ENCODE assay signal across 9 cellular contexts in the genomic region with DNA sequence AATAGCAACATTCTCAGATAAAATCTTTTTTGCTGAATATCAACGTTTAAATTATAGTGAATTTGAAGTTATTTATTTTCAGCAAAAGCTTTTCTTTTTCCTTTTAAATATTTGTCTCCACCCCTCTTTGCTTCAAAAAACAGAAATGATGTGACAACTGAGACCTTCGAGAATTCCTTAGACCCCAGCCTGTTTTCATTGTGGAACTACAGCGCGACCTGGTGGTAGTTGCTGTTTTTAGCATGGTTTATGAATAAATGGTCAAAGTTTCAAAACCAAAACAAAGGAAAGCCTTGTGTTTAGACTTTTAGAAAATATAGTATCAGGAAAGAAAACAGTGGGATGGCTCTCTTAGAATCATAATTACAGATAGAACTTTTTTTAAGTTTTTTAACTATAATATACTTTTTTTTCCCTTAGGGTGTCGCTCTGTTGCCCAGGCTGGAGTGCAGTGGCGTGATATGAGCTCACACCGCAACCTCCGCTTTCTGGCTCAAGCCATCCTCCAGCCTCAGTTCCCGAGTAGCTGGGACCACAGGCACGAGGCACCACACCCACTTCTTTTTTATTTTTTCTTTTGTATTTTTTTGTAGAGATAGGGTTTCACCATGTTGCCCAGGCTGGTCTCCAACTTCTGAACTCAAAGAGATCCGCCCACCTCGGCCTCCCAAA. TPM values are rescaled to one million over a fixed set of nuclear protein-coding genes. Genes with fewer than 3 reads are reported as not detected.
DNase-seq lines count a peak whose midpoint lies in the region; ATAC-seq and TF ChIP-seq lines count a peak whose summit lies in the region.
"Had no signal": no experiment of that assay in that cellular context is flagged by ENCODE, and none has a peak within 500 bp of the region (broad histone marks: within the 10 kb centered on the region; RNA-seq: fewer than 3 reads in every experiment).

No MANE protein-coding gene starts in this region.

- H3K9me3 ChIP-seq in osteoblast (ENCODE audit: low read depth, low read length), result no peaks in the 10 kb centered on the region

- no peaks in the 10 kb centered on the region for H3K9me3 Mint-ChIP-seq in T-helper 2 cell treated with Interferon-gamma antibody and Interleukin-4, amounts not matched to agents 5 μg/mL and 100 μg/mL, for 36 hours

- DNase-seq in NCI-H2029 treated with DMSO at 0.1 percent for 48 hours (lab: John Stamatoyannopoulos, UW) (peak; percentile 0), NCI-H2029 (lab: John Stamatoyannopoulos, UW) (no peak), NCI-H748 (lab: John Stamatoyannopoulos, UW; ENCODE audit: unreplicated experiment) (peak; percentile 27), activated T-cell treated with anti-CD3 and anti-CD28 coated beads for 24 hours (ENCODE audit: low read depth) (peak; percentile 6), fibroblast of the conjunctiva (ENCODE audit: low read depth) (peak; percentile 61), osteoblast (ENCODE audit: insufficient read length, low spot score, missing footprints) (no peak)
- DNase-seq in T-helper 2 cell treated with Interferon-gamma antibody and Interleukin-4, amounts not matched to agents 5 μg/mL and 100 μg/mL, for 36 hours (ENCODE audit: low spot score), result no peak

- TF ChIP-seq CTCF in osteoblast (IDR thresholded peaks at IDR 0.05; ENCODE audit: extremely low read depth, low read depth, low read length), result peak; percentile 81

- no peaks in the 10 kb centered on the region for H3K36me3 ChIP-seq in osteoblast (ENCODE audit: insufficient read depth, low read length)
- H3K36me3 ChIP-seq: BLaER1 treated with 17β-estradiol and CSF1 and Interleukin-3, amounts not matched to agents 10 nM and 100 nM had no signal

- no peaks in the 10 kb centered on the region for H4K20me1 ChIP-seq in osteoblast (ENCODE audit: insufficient read depth, low read length)
- H4K20me1 ChIP-seq: BLaER1 treated with 17β-estradiol and CSF1 and Interleukin-3, amounts not matched to agents 10 nM and 100 nM had no signal

- no peak overlapping the region for H3K27ac ChIP-seq in osteoblast (ENCODE audit: low read depth, low read length)
- H3K27ac ChIP-seq: BLaER1 treated with 17β-estradiol and CSF1 and Interleukin-3, amounts not matched to agents 10 nM and 100 nM had no signal

- H3K4me3 ChIP-seq in osteoblast (ENCODE audit: insufficient read depth, low read length), result no peak overlapping the region
- H3K4me3 ChIP-seq: BLaER1 treated with 17β-estradiol and CSF1 and Interleukin-3, amounts not matched to agents 10 nM and 100 nM had no signal

- peaks cover 2% of the 10 kb centered on the region for H3K4me1 Mint-ChIP-seq in T-helper 2 cell treated with Interferon-gamma antibody and Interleukin-4, amounts not matched to agents 5 μg/mL and 100 μg/mL, for 36 hours (ENCODE audit: low read depth)

- ATAC-seq in HG02885 (IDR thresholded peaks at IDR 0.05; ENCODE audit: poor library complexity, unreplicated experiment), result peak; percentile 50

- H3K79me2 ChIP-seq in osteoblast (ENCODE audit: insufficient read depth, low read length), result no peaks in the 10 kb centered on the region

- H3K4me3 Mint-ChIP-seq in T-helper 2 cell treated with Interferon-gamma antibody and Interleukin-4, amounts not matched to agents 5 μg/mL and 100 μg/mL, for 36 hours, result no peak overlapping the region

- H3K27me3 ChIP-seq in osteoblast (ENCODE audit: insufficient read depth, low read length), result no peaks in the 10 kb centered on the region
- H3K27me3 ChIP-seq: BLaER1 treated with 17β-estradiol and CSF1 and Interleukin-3, amounts not matched to agents 10 nM and 100 nM had no signal

- no peaks in the 10 kb centered on the region for H3K36me3 Mint-ChIP-seq in T-helper 2 cell treated with Interferon-gamma antibody and Interleukin-4, amounts not matched to agents 5 μg/mL and 100 μg/mL, for 36 hours (ENCODE audit: low read depth)

- H3K27ac Mint-ChIP-seq in T-helper 2 cell treated with Interferon-gamma antibody and Interleukin-4, amounts not matched to agents 5 μg/mL and 100 μg/mL, for 36 hours, result no peak overlapping the region

- peak overlapping the region; percentile 57 for H3K4me2 ChIP-seq in osteoblast (ENCODE audit: insufficient read depth, low read length)
- H3K4me2 ChIP-seq: BLaER1 treated with 17β-estradiol and CSF1 and Interleukin-3, amounts not matched to agents 10 nM and 100 nM had no signal

- peaks cover 5% of the 10 kb centered on the region for H3K27me3 Mint-ChIP-seq in T-helper 2 cell treated with Interferon-gamma antibody and Interleukin-4, amounts not matched to agents 5 μg/mL and 100 μg/mL, for 36 hours (ENCODE audit: low read depth)

- H2AFZ ChIP-seq in osteoblast (ENCODE audit: low read length), result no peak overlapping the region

- H3K4me1 ChIP-seq in osteoblast (ENCODE audit: insufficient read depth, low read length), result peaks cover 9% of the 10 kb centered on the region

RNA-seq across cellular contexts. Expression of gene TMEM184C, which starts 26.8 kb away (rescaled TPM):
- 35.1 and 43.4 TPM in 2 replicates for total RNA-seq in osteoblast

Comparison
In these comparisons a context has a peak if more than half of its experiments do, and no peak if none do; other contexts are left out.
1. DNase-seq: peak in NCI-H2029 treated with DMSO at 0.1 percent for 48 hours (single experiment), NCI-H748 (single experiment), activated T-cell treated with anti-CD3 and anti-CD28 coated beads for 24 hours (single experiment) and fibroblast of the conjunctiva (single experiment); none in NCI-H2029 (single experiment), osteoblast (single experiment) and T-helper 2 cell treated with Interferon-gamma antibody and Interleukin-4, amounts not matched to agents 5 μg/mL and 100 μg/mL, for 36 hours (single experiment).